1 cellular context compared by ENCODE assay signal in the genomic region with DNA sequence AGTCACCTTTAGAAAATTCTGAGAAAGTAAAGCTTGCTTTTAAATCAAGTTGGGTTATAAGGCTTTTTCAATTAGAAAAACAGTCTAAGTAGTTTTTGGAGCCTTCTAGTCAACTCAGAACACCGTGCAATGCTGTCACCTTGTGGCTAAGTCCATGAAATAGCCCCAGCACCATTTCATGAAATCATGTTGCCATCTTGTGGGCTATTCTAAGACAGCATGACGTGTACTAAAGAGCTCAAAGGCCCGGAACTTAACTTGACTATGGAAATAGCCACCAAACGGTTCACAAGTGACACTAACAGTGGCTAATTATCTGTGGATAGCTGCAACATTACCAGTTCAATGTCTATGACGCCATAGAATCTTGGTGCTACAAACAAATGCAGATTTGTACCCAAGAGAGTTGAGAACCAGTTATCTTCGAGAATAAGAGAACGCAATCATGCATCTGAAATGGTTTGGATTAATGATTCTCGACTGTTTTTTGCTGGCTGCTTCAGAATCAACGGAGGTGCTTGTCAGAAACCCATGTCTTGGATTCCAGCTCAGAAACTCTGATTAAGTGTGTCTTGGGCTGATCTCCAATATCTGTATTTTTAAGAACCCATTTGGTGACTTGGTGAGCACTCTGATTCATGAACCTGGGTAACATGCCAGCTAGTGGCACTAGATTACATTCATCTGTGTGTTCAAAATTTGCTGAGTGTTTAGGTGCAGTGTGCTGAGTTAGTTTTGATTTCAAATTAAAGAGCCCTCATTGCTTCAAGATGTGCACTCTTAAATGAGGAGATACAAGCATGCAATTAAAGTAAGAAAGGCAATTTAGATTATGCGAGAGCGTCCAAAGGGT.
TF ChIP-seq lines count a peak whose summit lies in the region.

No MANE protein-coding gene starts in this region.

TF ChIP-seq in IMR-90, 13 proteins besides CTCF, POLR2A, EP300 and RAD21:
- no peak for TF ChIP-seq CHD1 (IDR thresholded peaks at IDR 0.05; ENCODE audit: low read depth, low read length)
- TF ChIP-seq SMC3 (IDR thresholded peaks at IDR 0.05; ENCODE audit: low read depth, low read length): peak; percentile 82
- no peak for TF ChIP-seq MAFK (IDR thresholded peaks at IDR 0.05; ENCODE audit: low read depth, low read length)
